In genomic region chr5:143154495-143155375, GRCh38 we compare ENCODE assay signal across 10 cellular contexts.
DNase-seq lines count a peak whose midpoint lies in the region; ATAC-seq and TF ChIP-seq lines count a peak whose summit lies in the region.
"Had no signal": no experiment of that assay in that cellular context is flagged by ENCODE, and none has a peak within 500 bp of the region (broad histone marks: within the 10 kb centered on the region; RNA-seq: fewer than 3 reads in every experiment).

No MANE protein-coding gene starts in this region.

- no peak for TF ChIP-seq CTCF in fibroblast of mammary gland (conservative IDR thresholded peaks at IDR 0.05; ENCODE audit: control insufficient read depth, insufficient read depth, low read depth, low read length)
- no peak for TF ChIP-seq CTCF in A673 (conservative IDR thresholded peaks at IDR 0.05; ENCODE audit: low read depth, low read length)

- no peak overlapping the region for H3K4ac ChIP-seq in trophoblast cell (ENCODE audit: low read depth, low read length)

- BruUV-seq in A673 (replicated peaks; lab: Mats Ljungman, UMichigan) = no TSS peak

- CTCF ChIA-PET in A673 (lab: Charles Lee) = no interaction called here

- peak overlapping the region; percentile 32 for H4K91ac ChIP-seq in trophoblast cell (ENCODE audit: low read depth, low read length)

- H3K36me3 ChIP-seq in trophoblast cell (ENCODE audit: control insufficient read depth in 1 of 2, insufficient read depth in 2 of 2, low read length in 2 of 2) (no peaks in the 10 kb centered on the region), A673 (ENCODE audit: insufficient read depth, low read length, poor library complexity, severe bottlenecking) (no peaks in the 10 kb centered on the region)

- no peak for ATAC-seq in GM18870 (IDR thresholded peaks at IDR 0.05; ENCODE audit: unreplicated experiment)

- H2BK5ac ChIP-seq in trophoblast cell (ENCODE audit: low read depth, low read length, poor library complexity) = no peak overlapping the region

- H2AFZ ChIP-seq in trophoblast cell (ENCODE audit: insufficient read depth, low read length, poor library complexity) = peak overlapping the region; percentile 68

- no peak overlapping the region for H2BK12ac ChIP-seq in trophoblast cell (ENCODE audit: low read length)

- POLR2A ChIA-PET in A673 (lab: Charles Lee; ENCODE audit: low non-redundant PET) = no interaction called here

- no peak overlapping the region for H3K14ac ChIP-seq in trophoblast cell (ENCODE audit: low read length)

- H3K9me3 ChIP-seq in trophoblast cell (ENCODE audit: insufficient read depth, low read depth, low read length) = no peaks in the 10 kb centered on the region
- H3K9me3 ChIP-seq in A673 (ENCODE audit: low read depth, low read length, poor library complexity, severe bottlenecking) = no peaks in the 10 kb centered on the region

- H3K4me1 ChIP-seq in trophoblast cell (ENCODE audit: control insufficient read depth in 1 of 2, insufficient read depth in 2 of 2, low read length in 2 of 2) (peaks cover 3 to 7% of the 10 kb centered on the region in 2 experiments), A673 (ENCODE audit: insufficient read depth, low read length, poor library complexity, severe bottlenecking) (no peaks in the 10 kb centered on the region)

- H2AK5ac ChIP-seq in trophoblast cell (ENCODE audit: low read length) = no peak overlapping the region

- WGBS in trophoblast cell (ENCODE audit: extremely low coverage, insufficient coverage, insufficient read length) = no CpG with 5 or more reads among the region's 5 CpGs

- no peak overlapping the region for H3K9ac ChIP-seq in trophoblast cell (ENCODE audit: low read length)

- intact Hi-C loops in A673 (cut with micrococcal nuclease; ENCODE audit: unreplicated experiment) = no loop called here

- H3K4me3 ChIP-seq in fibroblast of mammary gland (ENCODE audit: control insufficient read depth, low read depth, low read length) = no peak overlapping the region
- no peak overlapping the region for H3K4me3 ChIP-seq in trophoblast cell (ENCODE audit: low read depth, low read length)
- H3K4me3 ChIP-seq in A673 (ENCODE audit: low read depth, low read length, poor library complexity, severe bottlenecking) = no peak overlapping the region

- H3K27me3 ChIP-seq in trophoblast cell (ENCODE audit: insufficient read depth, low read length) (no peaks in the 10 kb centered on the region), A673 (replicated peaks; ENCODE audit: insufficient read depth, low read depth, low read length, poor library complexity) (no peaks in the 10 kb centered on the region)

- H3K4me2 ChIP-seq in trophoblast cell (ENCODE audit: low read length) = no peak overlapping the region

- peak; percentile 71 for DNase-seq in AG08395 (ENCODE audit: low spot score)
- DNase-seq in RPMI7951 (ENCODE audit: low read depth) = peak; percentile 42
- peak; percentile 46 for DNase-seq in fibroblast of mammary gland (ENCODE audit: low read depth)
- DNase-seq in trophoblast cell = no peak
- no peak for DNase-seq in activated CD4-positive, CD25-positive, alpha-beta regulatory T cell treated with anti-CD3 and anti-CD28 coated beads, Interleukin-2, amount 50 U/mL, for 72 hours
- no peak for DNase-seq in A673 (ENCODE audit: low spot score)
- no peak for DNase-seq in AML-193 (lab: John Stamatoyannopoulos, UW)
- DNase-seq: activated naive CD4-positive, alpha-beta T cell treated with Interleukin-2 at 50 U/mL for 16 hours; stimulated activated CD4-positive, alpha-beta T cell treated with anti-CD3 and anti-CD28 coated beads, Interleukin-2, amount 100 ng/mL, for 24 hours had no signal

- no peak overlapping the region for H3K27ac ChIP-seq in trophoblast cell (ENCODE audit: low read depth, low read length)
- no peak overlapping the region for H3K27ac ChIP-seq in A673 (ENCODE audit: low read depth, low read length, poor library complexity, severe bottlenecking)

- H3K79me1 ChIP-seq in trophoblast cell (ENCODE audit: low read length) = no peaks in the 10 kb centered on the region

- H3K79me2 ChIP-seq in trophoblast cell (ENCODE audit: control insufficient read depth, insufficient read depth, low read length, poor library complexity) = no peaks in the 10 kb centered on the region

- no peak overlapping the region for H3K23ac ChIP-seq in trophoblast cell (ENCODE audit: low read length)

- H4K8ac ChIP-seq in trophoblast cell (ENCODE audit: low read depth, low read length) = no peak overlapping the region

- no peak overlapping the region for H2BK120ac ChIP-seq in trophoblast cell (ENCODE audit: insufficient read depth, low read length, poor library complexity)

- H4K12ac ChIP-seq in trophoblast cell (ENCODE audit: low read depth, low read length) = no peak overlapping the region

- no peak overlapping the region for H3K18ac ChIP-seq in trophoblast cell (ENCODE audit: low read length)

Comparison
In these comparisons a context has a peak if more than half of its experiments do, and no peak if none do; other contexts are left out.
1. DNase-seq: peak in AG08395 (single experiment), RPMI7951 (single experiment) and fibroblast of mammary gland (single experiment); none in trophoblast cell (0 of 2), activated CD4-positive, CD25-positive, alpha-beta regulatory T cell treated with anti-CD3 and anti-CD28 coated beads, Interleukin-2, amount 50 U/mL, for 72 hours (single experiment), A673 (single experiment) and AML-193 (0 of 2).